In the genomic region with DNA sequence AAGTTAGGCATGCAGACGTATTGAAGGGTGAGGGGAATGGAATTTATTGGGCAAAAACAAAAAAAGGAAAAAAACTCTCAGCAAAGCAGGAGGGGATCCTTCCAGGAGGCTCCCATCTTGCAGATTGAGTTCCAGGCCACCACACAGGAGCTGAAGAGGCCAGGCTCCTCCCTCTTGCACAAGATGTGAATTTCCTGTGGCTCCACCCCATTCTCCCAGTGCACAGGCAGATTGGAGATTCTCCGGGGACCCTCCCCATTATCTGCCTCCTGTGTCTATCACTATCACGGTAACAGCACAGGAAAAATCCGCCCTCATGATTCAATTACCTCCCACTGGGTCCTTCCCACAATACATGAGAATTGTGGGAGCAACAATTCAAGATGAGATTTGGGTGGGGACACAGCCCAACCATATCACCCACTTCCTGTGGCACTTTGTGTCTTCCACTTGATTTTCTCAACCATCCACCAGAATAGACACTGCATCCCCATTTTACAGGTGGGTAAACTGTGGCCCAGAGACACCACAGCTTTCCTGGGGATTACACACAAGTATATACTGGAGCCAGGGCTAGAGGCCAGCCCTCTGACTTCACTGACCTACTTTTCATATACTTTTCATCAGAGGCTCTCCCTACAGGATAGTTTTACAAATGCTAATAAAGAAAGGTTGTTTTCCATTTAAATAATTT, we compare ENCODE assay signal across 22 cellular contexts.
"Had no signal": no experiment of that assay in that cellular context is flagged by ENCODE, and none has a peak within 500 bp of the region (broad histone marks: within the 10 kb centered on the region; RNA-seq: fewer than 3 reads in every experiment).

No MANE protein-coding gene starts in this region.

- H3K36me3 Mint-ChIP-seq: activated naive CD8-positive, alpha-beta T cell treated with anti-CD3 and anti-CD28 coated beads, Interleukin-2, amount 10 ng/mL, durations not matched to agents 7 days and 5 days had no signal

- H3K4me1 Mint-ChIP-seq: activated naive CD8-positive, alpha-beta T cell treated with anti-CD3 and anti-CD28 coated beads, Interleukin-2, amount 10 ng/mL, durations not matched to agents 7 days and 5 days; brain; WTC11 had no signal

- H3K27ac Mint-ChIP-seq: activated CD8-positive, alpha-beta T cell treated with anti-CD3 and anti-CD28 coated beads, Interleukin-2, amount 10 ng/mL, durations not matched to agents 7 days and 5 days; activated naive CD8-positive, alpha-beta T cell treated with anti-CD3 and anti-CD28 coated beads, Interleukin-2, amount 10 ng/mL, durations not matched to agents 7 days and 5 days; brain; T-helper 17 cell; WTC11 had no signal

- ATAC-seq: activated CD8-positive, alpha-beta T cell treated with anti-CD3 and anti-CD28 coated beads, Interleukin-2, amount 10 ng/mL, durations not matched to agents 7 days and 5 days; PC-3; T-helper 17 cell; WTC11 had no signal

- DNase-seq: activated CD4-positive, alpha-beta T cell treated with anti-CD3 and anti-CD28 coated beads for 48 hours; activated CD4-positive, alpha-beta T cell treated with anti-CD3 and anti-CD28 coated beads, Interleukin-2, amount 50 U/mL, for 4 hours; activated CD4-positive, CD25-positive, alpha-beta regulatory T cell treated with anti-CD3 and anti-CD28 coated beads, Interleukin-2, amount 50 U/mL, for 72 hours; activated CD8-positive, alpha-beta memory T cell treated with anti-CD3 and anti-CD28 coated beads, Interleukin-2, amount 50 U/mL, for 48 hours; activated CD8-positive, alpha-beta T cell treated with anti-CD3 and anti-CD28 coated beads, Interleukin-2, amount 10 ng/mL, durations not matched to agents 7 days and 5 days; activated naive CD4-positive, alpha-beta T cell treated with anti-CD3 and anti-CD28 coated beads, Interleukin-2, amount 50 U/mL, for 16 hours; activated naive CD8-positive, alpha-beta T cell treated with anti-CD3 and anti-CD28 coated beads, Interleukin-2, amount 10 ng/mL, durations not matched to agents 7 days and 5 days; activated T-cell treated with anti-CD3 and anti-CD28 coated beads, Interleukin-2, amount 50 U/mL, for 1 hour; caudate nucleus; MM.1S; NCI-H1105; NCI-H1436; NCI-H1694 treated with DMSO at 0.1 percent for 48 hours; NCI-H2029 treated with DMSO at 0.1 percent for 48 hours; NCI-H510A treated with DMSO at 0.1 percent for 48 hours; NCI-H69; PC-3; SIG-M5; T-helper 17 cell; T-helper 9 cell had no signal

- H3K4me3 Mint-ChIP-seq: activated CD8-positive, alpha-beta T cell treated with anti-CD3 and anti-CD28 coated beads, Interleukin-2, amount 10 ng/mL, durations not matched to agents 7 days and 5 days; activated naive CD8-positive, alpha-beta T cell treated with anti-CD3 and anti-CD28 coated beads, Interleukin-2, amount 10 ng/mL, durations not matched to agents 7 days and 5 days; brain; T-helper 17 cell; WTC11 had no signal
